In genomic region chr7:1241510-1242128, GRCh38 we compare ENCODE assay signal across 28 cellular contexts. TPM values are rescaled to one million over a fixed set of nuclear protein-coding genes. Genes with fewer than 3 reads are reported as not detected.
A peak's percentile ranks its signal among the peaks of the same experiment; 100 is the strongest.
DNase-seq lines count a peak whose midpoint lies in the region; ATAC-seq and TF ChIP-seq lines count a peak whose summit lies in the region.
"Had no signal": no experiment of that assay in that cellular context is flagged by ENCODE, and none has a peak within 500 bp of the region (broad histone marks: within the 10 kb centered on the region; RNA-seq: fewer than 3 reads in every experiment).

No MANE protein-coding gene starts in this region.

- H3K4me3 ChIP-seq in GM23338 = peak overlapping the region; percentile 47; the same call in 1 of the 2 replicates
- H3K4me3 ChIP-seq in neural cell (ENCODE audit: low read length) = peak overlapping the region; percentile 31
- H3K4me3 ChIP-seq in CD8-positive, alpha-beta memory T cell (ENCODE audit: low read length) = no peak overlapping the region
- H3K4me3 ChIP-seq: BLaER1, GM12878, smooth muscle cell, testis had no signal

- H3K79me2 ChIP-seq in GM23338 (replicated peaks; ENCODE audit: insufficient read depth) (no peaks in the 10 kb centered on the region), neural cell (replicated peaks; ENCODE audit: insufficient read depth, low read length) (no peaks in the 10 kb centered on the region)

- H3K27ac Mint-ChIP-seq in activated CD8-positive, alpha-beta memory T cell treated with anti-CD3 and anti-CD28 coated beads, Interleukin-2, amount 10 ng/mL, durations not matched to agents 7 days and 5 days = peak overlapping the region; percentile 46
- H3K27ac Mint-ChIP-seq in GM23338 = no peak overlapping the region
- H3K27ac Mint-ChIP-seq in chondrocyte (ENCODE audit: unreplicated experiment) = no peak overlapping the region
- peak overlapping the region in 2 of 8 donors; percentile 47 to 74 for H3K27ac Mint-ChIP-seq in CD8-positive, alpha-beta memory T cell
- H3K27ac Mint-ChIP-seq: dendritic cell treated with granulocyte-macrophage colony-stimulating factor and Interleukin-4, amounts not matched to agents 40 ng/mL and 50 ng/mL, for 4 days; stimulated activated effector memory CD8-positive, alpha-beta T cell treated with anti-CD3 and anti-CD28 coated beads, Interleukin-12 subunit alpha, Interleukin-12 subunit beta, amount 100 ng/mL, for 72 hours had no signal

- peaks cover 66% of the 10 kb centered on the region for H3K4me1 ChIP-seq in GM23338 (ENCODE audit: insufficient read depth)
- peaks cover 9% of the 10 kb centered on the region for H3K4me1 ChIP-seq in CD8-positive, alpha-beta memory T cell (ENCODE audit: insufficient read depth, low read length)
- H3K4me1 ChIP-seq: BLaER1, Caco-2 had no signal

- H3K9me3 Mint-ChIP-seq in activated CD8-positive, alpha-beta memory T cell treated with anti-CD3 and anti-CD28 coated beads, Interleukin-2, amount 10 ng/mL, durations not matched to agents 7 days and 5 days (ENCODE audit: low read depth) = no peaks in the 10 kb centered on the region
- peaks cover 2% of the 10 kb centered on the region; the same call in 2 of the 3 replicates for H3K9me3 Mint-ChIP-seq in GM23338
- no peaks in the 10 kb centered on the region for H3K9me3 Mint-ChIP-seq in chondrocyte (ENCODE audit: low read depth)
- H3K9me3 Mint-ChIP-seq in CD8-positive, alpha-beta memory T cell = peaks cover 0 to 2% (median 0%) of the 10 kb centered on the region in 5 donors
- H3K9me3 Mint-ChIP-seq: dendritic cell treated with granulocyte-macrophage colony-stimulating factor and Interleukin-4, amounts not matched to agents 40 ng/mL and 50 ng/mL, for 4 days; stimulated activated effector memory CD8-positive, alpha-beta T cell treated with anti-CD3 and anti-CD28 coated beads, Interleukin-12 subunit alpha, Interleukin-12 subunit beta, amount 100 ng/mL, for 72 hours had no signal

- POLR2A ChIA-PET in CD8-positive, alpha-beta memory T cell (lab: Charles Lee) = no interaction called here

- H3K27ac ChIP-seq in GM23338 (ENCODE audit: low read depth) (no peak overlapping the region), neural cell (ENCODE audit: low read length) (no peak overlapping the region)
- no peak overlapping the region for H3K27ac ChIP-seq in CD8-positive, alpha-beta memory T cell (ENCODE audit: low read depth, low read length)
- H3K27ac ChIP-seq: BLaER1, HL-60, testis had no signal

- no peak overlapping the region for H3K9ac ChIP-seq in neural cell (ENCODE audit: low read length)
- H3K9ac ChIP-seq: BLaER1 had no signal

- H3F3A ChIP-seq in GM23338 (replicated peaks; ENCODE audit: low read depth) (peaks cover 27% of the 10 kb centered on the region), neural cell (ENCODE audit: insufficient read depth, low read length, poor library complexity, severe bottlenecking) (no peaks in the 10 kb centered on the region)

- no peaks in the 10 kb centered on the region for H3K36me3 ChIP-seq in GM23338 (ENCODE audit: insufficient read depth)
- no peaks in the 10 kb centered on the region for H3K36me3 ChIP-seq in neural cell (ENCODE audit: insufficient read depth, low read length)
- no peaks in the 10 kb centered on the region for H3K36me3 ChIP-seq in CD8-positive, alpha-beta memory T cell (ENCODE audit: insufficient read depth, low read length)
- H3K36me3 ChIP-seq: BLaER1 had no signal

- no peaks in the 10 kb centered on the region for H3K36me3 Mint-ChIP-seq in activated CD8-positive, alpha-beta memory T cell treated with anti-CD3 and anti-CD28 coated beads, Interleukin-2, amount 10 ng/mL, durations not matched to agents 7 days and 5 days
- H3K36me3 Mint-ChIP-seq in GM23338 (ENCODE audit: low read depth) (no peaks in the 10 kb centered on the region), chondrocyte (ENCODE audit: low read depth) (peaks cover 6% of the 10 kb centered on the region)
- H3K36me3 Mint-ChIP-seq in CD8-positive, alpha-beta memory T cell = no peaks in the 10 kb centered on the region

- no peak for TF ChIP-seq RAD21 in neural cell (conservative IDR thresholded peaks at IDR 0.05)

- no peaks in the 10 kb centered on the region for H3K4me1 Mint-ChIP-seq in activated CD8-positive, alpha-beta memory T cell treated with anti-CD3 and anti-CD28 coated beads, Interleukin-2, amount 10 ng/mL, durations not matched to agents 7 days and 5 days
- H3K4me1 Mint-ChIP-seq in GM23338 (peaks cover 40% of the 10 kb centered on the region), chondrocyte (ENCODE audit: low read depth) (no peaks in the 10 kb centered on the region)
- peaks cover 14 to 22% (median 15%) of the 10 kb centered on the region in 3 donors for H3K4me1 Mint-ChIP-seq in CD8-positive, alpha-beta memory T cell
- H3K4me1 Mint-ChIP-seq: stimulated activated effector memory CD8-positive, alpha-beta T cell treated with anti-CD3 and anti-CD28 coated beads, Interleukin-12 subunit alpha, Interleukin-12 subunit beta, amount 100 ng/mL, for 72 hours had no signal

- H2AFZ ChIP-seq in GM23338 (no peak overlapping the region), neural cell (ENCODE audit: low read depth, low read length) (no peak overlapping the region)

- H4K20me1 ChIP-seq in GM23338 (replicated peaks; ENCODE audit: insufficient read depth) (peaks cover 30% of the 10 kb centered on the region; the same call in 1 of the 2 replicates), neural cell (ENCODE audit: insufficient read depth) (no peaks in the 10 kb centered on the region)

- CTCF ChIA-PET in activated CD8-positive, alpha-beta memory T cell treated with anti-CD3 and anti-CD28 coated beads, Interleukin-2, amount 10 ng/mL, durations not matched to agents 7 days and 5 days (lab: Charles Lee) = no interaction called here
- CTCF ChIA-PET in CD8-positive, alpha-beta memory T cell (lab: Charles Lee) = no interaction called here

- no peaks in the 10 kb centered on the region for H3K9me2 ChIP-seq in GM23338 (ENCODE audit: insufficient read depth)
- H3K9me2 ChIP-seq in neural cell (ENCODE audit: insufficient read depth, low read length) = no peaks in the 10 kb centered on the region

- H3K4me2 ChIP-seq in GM23338 (peak overlapping the region; percentile 72), neural cell (ENCODE audit: low read length) (no peak overlapping the region)
- H3K4me2 ChIP-seq: BLaER1, smooth muscle cell had no signal

- H3K4me3 Mint-ChIP-seq in activated CD8-positive, alpha-beta memory T cell treated with anti-CD3 and anti-CD28 coated beads, Interleukin-2, amount 10 ng/mL, durations not matched to agents 7 days and 5 days = no peak overlapping the region
- peak overlapping the region; percentile 45; the same call in 1 of the 3 replicates for H3K4me3 Mint-ChIP-seq in GM23338
- H3K4me3 Mint-ChIP-seq in chondrocyte (ENCODE audit: unreplicated experiment) = no peak overlapping the region
- peak overlapping the region in 2 of 7 donors; percentile 19 to 51 for H3K4me3 Mint-ChIP-seq in CD8-positive, alpha-beta memory T cell
- H3K4me3 Mint-ChIP-seq: dendritic cell treated with granulocyte-macrophage colony-stimulating factor and Interleukin-4, amounts not matched to agents 40 ng/mL and 50 ng/mL, for 4 days; stimulated activated effector memory CD8-positive, alpha-beta T cell treated with anti-CD3 and anti-CD28 coated beads, Interleukin-12 subunit alpha, Interleukin-12 subunit beta, amount 100 ng/mL, for 72 hours had no signal

- peaks cover 100% of the 10 kb centered on the region for H3K27me3 ChIP-seq in GM23338 (ENCODE audit: insufficient read depth)
- peaks cover 99% of the 10 kb centered on the region for H3K27me3 ChIP-seq in neural cell (ENCODE audit: insufficient read depth, low read depth, low read length)
- H3K27me3 ChIP-seq in CD8-positive, alpha-beta memory T cell (ENCODE audit: insufficient read depth, low read length, poor library complexity, severe bottlenecking) = peaks cover 57% of the 10 kb centered on the region
- H3K27me3 ChIP-seq: testis had no signal

- no peaks in the 10 kb centered on the region for H3K9me3 ChIP-seq in neural cell (ENCODE audit: low read length)
- H3K9me3 ChIP-seq in CD8-positive, alpha-beta memory T cell (ENCODE audit: low read length) = no peaks in the 10 kb centered on the region
- H3K9me3 ChIP-seq: BLaER1, Caco-2, testis had no signal

- TF ChIP-seq EP300 in neural cell (conservative IDR thresholded peaks at IDR 0.05; ENCODE audit: poor library complexity, severe bottlenecking) = no peak

- no peak for DNase-seq in activated CD8-positive, alpha-beta memory T cell treated with anti-CD3 and anti-CD28 coated beads, Interleukin-2, amount 10 ng/mL, durations not matched to agents 7 days and 5 days
- no peak for DNase-seq in activated CD8-positive, alpha-beta memory T cell treated with anti-CD3 and anti-CD28 coated beads, Interleukin-2, amount 50 U/mL, for 48 hours
- DNase-seq in GM23338 (ENCODE audit: low spot score) = peak; percentile 47
- peak; percentile 74 for DNase-seq in chondrocyte (ENCODE audit: low spot score)
- DNase-seq in NCI-H1436 treated with DMSO at 0.1 percent for 48 hours (lab: John Stamatoyannopoulos, UW) = no peak
- no peak for DNase-seq in CD8-positive, alpha-beta memory T cell
- no peak for DNase-seq in iPS-NIHi7 (ENCODE audit: extremely low spot score)
- DNase-seq: activated CD4-positive, alpha-beta T cell treated with anti-CD3 and anti-CD28 coated beads for 4 hours; amniotic stem cell; Caco-2; DND-41; kidney glomerular epithelial cell; mammary epithelial cell; NCI-H187 treated with DMSO at 0.1 percent for 48 hours; NCI-H524 treated with DMSO at 0.1 percent for 48 hours; testis had no signal

- ATAC-seq in activated CD8-positive, alpha-beta memory T cell treated with anti-CD3 and anti-CD28 coated beads, Interleukin-2, amount 10 ng/mL, durations not matched to agents 7 days and 5 days = no peak
- ATAC-seq in GM23338 = no peak; the same call in 2 of the 3 replicates
- ATAC-seq: GM12878; HCT116; stimulated activated effector memory CD8-positive, alpha-beta T cell treated with anti-CD3 and anti-CD28 coated beads, Interleukin-12 subunit alpha, Interleukin-12 subunit beta, amount 100 ng/mL, for 72 hours had no signal

- peaks cover 74% of the 10 kb centered on the region for H3K27me3 Mint-ChIP-seq in activated CD8-positive, alpha-beta memory T cell treated with anti-CD3 and anti-CD28 coated beads, Interleukin-2, amount 10 ng/mL, durations not matched to agents 7 days and 5 days
- H3K27me3 Mint-ChIP-seq in GM23338 (ENCODE audit: insufficient read depth, low read depth, poor library complexity) (peaks cover 95% of the 10 kb centered on the region), chondrocyte (ENCODE audit: low read depth) (peaks cover 57% of the 10 kb centered on the region)
- peaks cover 68 to 76% of the 10 kb centered on the region in 2 donors for H3K27me3 Mint-ChIP-seq in CD8-positive, alpha-beta memory T cell

- TF ChIP-seq CTCF in GM23338 (conservative IDR thresholded peaks at IDR 0.05; ENCODE audit: low read depth in 2 of 2) (no peak), chondrocyte (IDR thresholded peaks at IDR 0.05) (no peak), neural cell (IDR thresholded peaks at IDR 0.05; ENCODE audit: poor library complexity, severe bottlenecking) (no peak)

RNA-seq across cellular contexts. Expression of gene UNCX, which starts 8.9 kb away (rescaled TPM):
- total RNA-seq in activated CD8-positive, alpha-beta memory T cell treated with anti-CD3 and anti-CD28 coated beads, Interleukin-2, amount 10 ng/mL, durations not matched to agents 7 days and 5 days = not detected
- total RNA-seq in GM23338 (2014; rRNA removed; shearing (Covaris generic)) = not detected in 2 replicates
- polyA plus RNA-seq in GM23338 (2016; fragmentation: Nextera tagmentation; extraction: Ambion mirVana) (not detected in 2 replicates), neural cell (1.6 TPM in 2 replicates)
- not detected in 3 replicates for total RNA-seq in chondrocyte
- 0.93 and 1.5 TPM in 2 replicates for polyA minus RNA-seq in neural cell
- total RNA-seq in CD8-positive, alpha-beta memory T cell = not detected
- polyA plus RNA-seq in CD8-positive, alpha-beta memory T cell = not detected
- total RNA-seq: bronchial epithelial cell; Caco-2; GM12878; mammary epithelial cell; osteoblast; renal cortical epithelial cell; smooth muscle cell; T-helper 2 cell treated with Interferon-gamma antibody and Interleukin-4, amounts not matched to agents 100 ng/mL and 5 ng/mL, for 36 hours had no signal
- polyA plus RNA-seq: GM12878, mammary epithelial cell, smooth muscle cell had no signal

Comparison
In these comparisons a context has a peak if more than half of its experiments do, and no peak if none do; other contexts are left out.
1. DNase-seq: peak in GM23338 (single experiment) and chondrocyte (single experiment); none in activated CD8-positive, alpha-beta memory T cell treated with anti-CD3 and anti-CD28 coated beads, Interleukin-2, amount 10 ng/mL, durations not matched to agents 7 days and 5 days (single experiment), activated CD8-positive, alpha-beta memory T cell treated with anti-CD3 and anti-CD28 coated beads, Interleukin-2, amount 50 U/mL, for 48 hours (single experiment), NCI-H1436 treated with DMSO at 0.1 percent for 48 hours (single experiment), CD8-positive, alpha-beta memory T cell (0 of 5) and iPS-NIHi7 (single experiment).